In genomic region chr9:109652971-109653370, GRCh38 we compare ENCODE assay signal across 9 cellular contexts.
DNase-seq lines count a peak whose midpoint lies in the region; ATAC-seq and TF ChIP-seq lines count a peak whose summit lies in the region.
"Had no signal": no experiment of that assay in that cellular context is flagged by ENCODE, and none has a peak within 500 bp of the region (broad histone marks: within the 10 kb centered on the region; RNA-seq: fewer than 3 reads in every experiment).

No MANE protein-coding gene starts in this region.

- WGBS in right cardiac atrium = 26% methylated on average over 4 of the region's 4 CpGs

- no peak overlapping the region for H3K27ac ChIP-seq in 22Rv1
- H3K27ac ChIP-seq in VCaP = no peak overlapping the region
- H3K27ac ChIP-seq in right cardiac atrium (ENCODE audit: low read length) = no peak overlapping the region
- H3K27ac ChIP-seq in effector memory CD4-positive, alpha-beta T cell (ENCODE audit: insufficient read depth, low read length, poor library complexity, severe bottlenecking) = no peak overlapping the region

- H3K4me1 ChIP-seq in right cardiac atrium (ENCODE audit: control insufficient read depth, insufficient read depth, low read length) = no peaks in the 10 kb centered on the region
- H3K4me1 ChIP-seq in effector memory CD4-positive, alpha-beta T cell (ENCODE audit: control insufficient read depth, insufficient read depth, low read length, poor library complexity, severe bottlenecking) = no peaks in the 10 kb centered on the region

- no peaks in the 10 kb centered on the region for H3K9me3 ChIP-seq in right cardiac atrium (ENCODE audit: control insufficient read depth, low read length)
- no peaks in the 10 kb centered on the region for H3K9me3 ChIP-seq in effector memory CD4-positive, alpha-beta T cell (ENCODE audit: control insufficient read depth, low read length)

- no peaks in the 10 kb centered on the region for H3K27me3 ChIP-seq in right cardiac atrium (ENCODE audit: control insufficient read depth, insufficient read depth)
- no peaks in the 10 kb centered on the region for H3K27me3 ChIP-seq in effector memory CD4-positive, alpha-beta T cell (replicated peaks; ENCODE audit: control insufficient read depth, insufficient read depth, low read length, poor library complexity, severe bottlenecking)

- peak; percentile 48 for DNase-seq in H4 (ENCODE audit: low spot score)
- no peak for DNase-seq in right cardiac atrium
- no peak for DNase-seq in cortex of kidney (lab: John Stamatoyannopoulos, UW)
- DNase-seq in germinal center (ENCODE audit: low spot score) = no peak
- DNase-seq in effector memory CD4-positive, alpha-beta T cell = no peak
- DNase-seq: glutamatergic neuron had no signal

- intact Hi-C loops in right cardiac atrium (cut with DNase I) = loop anchor here (2.0 to 5.0 kb wide), 3 partner anchors 71 to 81 kb away; no protein-coding TSS in a partner anchor

- TF ChIP-seq CTCF in 22Rv1 (IDR thresholded peaks at IDR 0.05) (peak; percentile 21), VCaP (conservative IDR thresholded peaks at IDR 0.05) (peak; percentile 76)

- no peak overlapping the region for H3K4me3 ChIP-seq in right cardiac atrium (ENCODE audit: low read length)
- no peak overlapping the region for H3K4me3 ChIP-seq in effector memory CD4-positive, alpha-beta T cell (ENCODE audit: insufficient read depth, low read depth, low read length, poor library complexity, severe bottlenecking)

- no peaks in the 10 kb centered on the region for H3K36me3 ChIP-seq in effector memory CD4-positive, alpha-beta T cell (ENCODE audit: control insufficient read depth, insufficient read depth, low read length)

- ATAC-seq in right cardiac atrium = peak; percentile 71 to 78
- ATAC-seq in HG02981 (IDR thresholded peaks at IDR 0.05; ENCODE audit: unreplicated experiment) = no peak
